In the genomic region with DNA sequence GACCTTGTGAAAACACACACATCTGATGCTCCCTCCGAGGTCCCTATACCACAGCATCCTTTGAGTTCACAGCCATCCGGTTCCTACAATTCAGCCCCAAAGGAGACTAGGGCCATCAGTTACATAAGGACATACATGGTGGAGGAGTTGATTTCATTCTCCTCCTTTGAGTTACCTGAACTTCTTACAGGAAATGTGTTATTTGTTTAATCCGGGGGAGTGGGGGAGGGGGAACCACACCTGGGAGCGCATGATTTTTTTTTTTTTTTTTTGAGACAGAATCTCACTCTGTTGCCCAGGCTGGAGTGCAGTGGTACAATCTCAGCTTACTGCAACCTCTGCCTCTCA, we compare ENCODE assay signal across 13 cellular contexts. TPM values are rescaled to one million over a fixed set of nuclear protein-coding genes. Genes with fewer than 3 reads are reported as not detected.
DNase-seq lines count a peak whose midpoint lies in the region; ATAC-seq and TF ChIP-seq lines count a peak whose summit lies in the region.
"Had no signal": no experiment of that assay in that cellular context is flagged by ENCODE, and none has a peak within 500 bp of the region (broad histone marks: within the 10 kb centered on the region; RNA-seq: fewer than 3 reads in every experiment).

No MANE protein-coding gene starts in this region.

- H3K9me3 Mint-ChIP-seq in activated CD4-positive, alpha-beta T cell treated with anti-CD3 and anti-CD28 coated beads, Interleukin-2, amount 10 ng/mL, durations not matched to agents 24 days and 14 days = peaks cover 3% of the 10 kb centered on the region
- H3K9me3 Mint-ChIP-seq in activated B cell treated with CpG ODN at 0.5 μM for 24 hours = no peaks in the 10 kb centered on the region
- H3K9me3 Mint-ChIP-seq: neural progenitor cell had no signal

- peak overlapping the region; percentile 89 for H3K4me3 Mint-ChIP-seq in activated CD4-positive, alpha-beta T cell treated with anti-CD3 and anti-CD28 coated beads, Interleukin-2, amount 10 ng/mL, durations not matched to agents 24 days and 14 days
- H3K4me3 Mint-ChIP-seq in activated B cell treated with CpG ODN at 0.5 μM for 24 hours = peak overlapping the region; percentile 69
- H3K4me3 Mint-ChIP-seq: neural progenitor cell had no signal

- peak; percentile 2 for ATAC-seq in HG02798 (IDR thresholded peaks at IDR 0.05; ENCODE audit: poor library complexity, unreplicated experiment)
- no peak for ATAC-seq in activated B cell treated with CpG ODN at 0.5 μM for 24 hours (ENCODE audit: low read depth)
- ATAC-seq in GM19397 (IDR thresholded peaks at IDR 0.05; ENCODE audit: unreplicated experiment) = no peak
- ATAC-seq: A549 had no signal

- WGBS in spleen, 5 donors = 53 to 75% (median 66%) methylated on average over 4 of the region's 4 CpGs

- H3K27ac ChIP-seq in spleen = peak overlapping the region; percentile 56 to 97 (median 84)
- H3K27ac ChIP-seq: A549, neural progenitor cell had no signal

- no peak for TF ChIP-seq CTCF in activated B cell treated with CpG ODN at 0.5 μM for 24 hours (IDR thresholded peaks at IDR 0.05)
- TF ChIP-seq CTCF in spleen (IDR thresholded peaks at IDR 0.05 in 8 of 11, conservative IDR thresholded peaks at IDR 0.05 in 3 of 11) = no peak
- no peak for TF ChIP-seq CTCF in GM10248 (IDR thresholded peaks at IDR 0.05; ENCODE audit: control extremely low read depth, extremely low read depth, low read depth, missing control alignments)

- peaks cover 90% of the 10 kb centered on the region for H3K4me1 Mint-ChIP-seq in activated CD4-positive, alpha-beta T cell treated with anti-CD3 and anti-CD28 coated beads, Interleukin-2, amount 10 ng/mL, durations not matched to agents 24 days and 14 days
- peaks cover 92% of the 10 kb centered on the region for H3K4me1 Mint-ChIP-seq in activated B cell treated with CpG ODN at 0.5 μM for 24 hours

- intact Hi-C loops in activated CD4-positive, alpha-beta T cell treated with anti-CD3 and anti-CD28 coated beads, Interleukin-2, amount 10 ng/mL, durations not matched to agents 24 days and 14 days (cut with micrococcal nuclease) = loop anchor here (1.0 to 10.0 kb wide), 7 partner anchors 10 to 152 kb away; partner anchors contain the start of genes CKS2 and SECISBP2
- intact Hi-C loops in activated B cell treated with CpG ODN at 0.5 μM for 24 hours (cut with micrococcal nuclease) (no loop called here), spleen (cut with DNase I; ENCODE audit: low total_unique reads) (no loop called here)

- POLR2A ChIA-PET in activated B cell treated with CpG ODN at 0.5 μM for 24 hours (lab: Charles Lee) = interaction anchor here (0.7 to 0.9 kb wide), 2 partner anchors 8 to 23 kb away, joined by 3 to 4 read pairs; no protein-coding TSS in a partner anchor
- POLR2A ChIA-PET in GM10248 (lab: Yijun Ruan, JAX) = no interaction called here

- TF ChIP-seq POLR2A in spleen (IDR thresholded peaks at IDR 0.05) = no peak

- CTCF ChIA-PET in activated B cell treated with CpG ODN at 0.5 μM for 24 hours (lab: Charles Lee) = interaction anchor here (1.0 kb wide), 1 partner anchor 82 kb away, joined by 6 read pairs; no protein-coding TSS in a partner anchor
- CTCF ChIA-PET in GM10248 (lab: Yijun Ruan, JAX) = interaction anchor here (1.0 to 1.6 kb wide), 5 partner anchors 14 to 82 kb away, joined by 3 to 5 read pairs (median 4); no protein-coding TSS in a partner anchor

- H3K36me3 Mint-ChIP-seq in activated CD4-positive, alpha-beta T cell treated with anti-CD3 and anti-CD28 coated beads, Interleukin-2, amount 10 ng/mL, durations not matched to agents 24 days and 14 days (ENCODE audit: low read depth) = peaks cover 84% of the 10 kb centered on the region
- peaks cover 13% of the 10 kb centered on the region for H3K36me3 Mint-ChIP-seq in activated B cell treated with CpG ODN at 0.5 μM for 24 hours (ENCODE audit: low read depth)

- H3K4me3 ChIP-seq in spleen = peak overlapping the region in 1 of 8 donors; percentile 31
- H3K4me3 ChIP-seq: A549, neural progenitor cell, upper lobe of left lung had no signal

- no peaks in the 10 kb centered on the region for H3K27me3 Mint-ChIP-seq in activated CD4-positive, alpha-beta T cell treated with anti-CD3 and anti-CD28 coated beads, Interleukin-2, amount 10 ng/mL, durations not matched to agents 24 days and 14 days
- H3K27me3 Mint-ChIP-seq in activated B cell treated with CpG ODN at 0.5 μM for 24 hours = no peaks in the 10 kb centered on the region

- H3K4me1 ChIP-seq in spleen = peaks cover 47 to 100% (median 94%) of the 10 kb centered on the region in 6 donors
- H3K4me1 ChIP-seq: A549 had no signal

- H3K27me3 ChIP-seq in spleen (replicated peaks in 1 of 7) = no peaks in the 10 kb centered on the region
- H3K27me3 ChIP-seq: neural progenitor cell, upper lobe of left lung had no signal

- H3K9me3 ChIP-seq in spleen = no peaks in the 10 kb centered on the region
- H3K9me3 ChIP-seq: A549, upper lobe of left lung had no signal

- no peak for DNase-seq in activated CD4-positive, alpha-beta T cell treated with anti-CD3 and anti-CD28 coated beads, Interleukin-2, amount 10 ng/mL, durations not matched to agents 24 days and 14 days
- DNase-seq in activated CD4-positive, alpha-beta T cell treated with anti-CD3 and anti-CD28 coated beads, Interleukin-2, amount 50 U/mL, for 48 hours = no peak
- DNase-seq in activated B cell treated with CpG ODN at 0.5 μM for 24 hours (peak; percentile 13), spleen (no peak), NCI-H2227 (lab: John Stamatoyannopoulos, UW; ENCODE audit: unreplicated experiment) (no peak), GM10248 (ENCODE audit: extremely low spot score) (no peak)
- DNase-seq: NCI-H82, T1000, upper lobe of left lung had no signal

- H3K27ac Mint-ChIP-seq in activated CD4-positive, alpha-beta T cell treated with anti-CD3 and anti-CD28 coated beads, Interleukin-2, amount 10 ng/mL, durations not matched to agents 24 days and 14 days = peak overlapping the region; percentile 96
- peak overlapping the region; percentile 90 for H3K27ac Mint-ChIP-seq in activated B cell treated with CpG ODN at 0.5 μM for 24 hours
- H3K27ac Mint-ChIP-seq: neural progenitor cell had no signal

- H3K36me3 ChIP-seq in spleen = peaks cover 0 to 19% (median 0%) of the 10 kb centered on the region in 6 donors
- H3K36me3 ChIP-seq: neural progenitor cell, upper lobe of left lung had no signal

RNA-seq across cellular contexts. Expression of gene SEMA4D, which starts 30.7 kb away (rescaled TPM):
- 368 and 370 TPM in 2 replicates for total RNA-seq in activated CD4-positive, alpha-beta T cell treated with anti-CD3 and anti-CD28 coated beads, Interleukin-2, amount 10 ng/mL, durations not matched to agents 24 days and 14 days
- 68.0 and 79.7 TPM in 2 replicates for total RNA-seq in activated B cell treated with CpG ODN at 0.5 μM for 24 hours
- 100 to 1,000 TPM in 6 of 7 donors, 10 to 100 TPM in 1; 81.6 to 193 (median 171) TPM for total RNA-seq in spleen
- 10 to 100 TPM; 23.0 to 32.3 (median 31.5) TPM for polyA plus RNA-seq in spleen
